ENCODE assay signal across 21 cellular contexts in the genomic region with DNA sequence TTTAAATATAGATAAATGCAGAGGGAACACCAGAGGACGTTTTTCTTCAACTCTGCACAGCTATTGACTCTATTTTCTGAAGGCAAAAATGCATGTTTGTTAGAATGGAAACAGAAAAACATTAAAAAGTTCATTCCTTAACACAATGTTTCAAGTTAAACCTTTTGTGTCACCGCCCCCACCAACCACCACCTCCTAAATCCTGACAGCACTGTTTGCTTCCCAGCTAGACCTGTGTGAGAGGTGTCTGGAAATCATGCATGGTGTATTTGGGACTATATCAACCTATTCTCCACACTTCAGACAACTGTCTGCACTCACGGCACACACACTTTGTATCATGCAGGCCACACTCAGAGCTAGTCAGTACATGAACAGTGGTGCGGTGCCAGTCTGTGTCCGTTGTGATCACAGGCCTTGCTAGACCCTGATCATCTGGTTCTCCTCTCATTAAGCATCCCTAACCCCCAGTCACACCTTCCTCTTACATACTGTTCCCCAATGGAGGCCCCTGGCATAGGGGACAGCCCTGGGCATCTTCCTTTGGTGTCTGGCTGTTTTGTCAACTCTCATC.
A peak's percentile ranks its signal among the peaks of the same experiment; 100 is the strongest.
DNase-seq lines count a peak whose midpoint lies in the region; ATAC-seq and TF ChIP-seq lines count a peak whose summit lies in the region.
"Had no signal": no experiment of that assay in that cellular context is flagged by ENCODE, and none has a peak within 500 bp of the region (broad histone marks: within the 10 kb centered on the region; RNA-seq: fewer than 3 reads in every experiment).

No MANE protein-coding gene starts in this region.

- no peak for DNase-seq in activated naive CD4-positive, alpha-beta T cell treated with Interleukin-2 at 50 U/mL for 16 hours
- no peak for DNase-seq in left lobe of liver (ENCODE audit: low spot score)
- DNase-seq in stimulated activated naive B cell treated with anti-CD40 and anti-IgM and Interleukin-4, amounts not matched to agents 10 μg/mL and 1 μg/mL and 100 μg/mL, for 72 hours: no peak
- no peak for DNase-seq in GF-D8 (lab: John Stamatoyannopoulos, UW)
- DNase-seq: 8988T, DMS53, Kasumi-1, MG63, NCI-H1048, NCI-H1436, NCI-H1930, NCI-H226, NCI-H524, RPMI8226, SJCRH30 had no signal

- peaks cover 15% of the 10 kb centered on the region for H3K4me1 Mint-ChIP-seq in activated naive CD4-positive, alpha-beta T cell treated with anti-CD3 and anti-CD28 coated beads, Interleukin-2, amount 50 U/mL, for 24 hours
- H3K4me1 Mint-ChIP-seq in stimulated activated naive B cell treated with anti-CD40 and anti-IgM and Interleukin-4, amounts not matched to agents 10 μg/mL and 1 μg/mL and 100 μg/mL, for 72 hours: peaks cover 0 to 1% of the 10 kb centered on the region in 2 donors
- H3K4me1 Mint-ChIP-seq: B cell, IgD-negative memory B cell had no signal

- H3K27me3 Mint-ChIP-seq in activated naive CD4-positive, alpha-beta T cell treated with anti-CD3 and anti-CD28 coated beads, Interleukin-2, amount 50 U/mL, for 24 hours: no peaks in the 10 kb centered on the region
- no peaks in the 10 kb centered on the region for H3K27me3 Mint-ChIP-seq in stimulated activated naive B cell treated with anti-CD40 and anti-IgM and Interleukin-4, amounts not matched to agents 10 μg/mL and 1 μg/mL and 100 μg/mL, for 72 hours
- H3K27me3 Mint-ChIP-seq: B cell, IgD-negative memory B cell had no signal

- H3K4me3 Mint-ChIP-seq in activated naive CD4-positive, alpha-beta T cell treated with anti-CD3 and anti-CD28 coated beads, Interleukin-2, amount 50 U/mL, for 24 hours: no peak overlapping the region
- H3K4me3 Mint-ChIP-seq in stimulated activated naive B cell treated with anti-CD40 and anti-IgM and Interleukin-4, amounts not matched to agents 10 μg/mL and 1 μg/mL and 100 μg/mL, for 72 hours: no peak overlapping the region
- H3K4me3 Mint-ChIP-seq: B cell, IgD-negative memory B cell had no signal

- H3K27ac Mint-ChIP-seq in activated naive CD4-positive, alpha-beta T cell treated with anti-CD3 and anti-CD28 coated beads, Interleukin-2, amount 50 U/mL, for 24 hours: peak overlapping the region; percentile 63
- peak overlapping the region; percentile 74 for H3K27ac Mint-ChIP-seq in stimulated activated naive B cell treated with anti-CD40 and anti-IgM and Interleukin-4, amounts not matched to agents 10 μg/mL and 1 μg/mL and 100 μg/mL, for 72 hours
- H3K27ac Mint-ChIP-seq: B cell, IgD-negative memory B cell had no signal

- H3K9me3 Mint-ChIP-seq in activated naive CD4-positive, alpha-beta T cell treated with anti-CD3 and anti-CD28 coated beads, Interleukin-2, amount 50 U/mL, for 24 hours: peaks cover 4% of the 10 kb centered on the region
- no peaks in the 10 kb centered on the region for H3K9me3 Mint-ChIP-seq in stimulated activated naive B cell treated with anti-CD40 and anti-IgM and Interleukin-4, amounts not matched to agents 10 μg/mL and 1 μg/mL and 100 μg/mL, for 72 hours

- peaks cover 31% of the 10 kb centered on the region for H3K36me3 Mint-ChIP-seq in activated naive CD4-positive, alpha-beta T cell treated with anti-CD3 and anti-CD28 coated beads, Interleukin-2, amount 50 U/mL, for 24 hours
- peaks cover 17 to 30% of the 10 kb centered on the region in 2 donors for H3K36me3 Mint-ChIP-seq in stimulated activated naive B cell treated with anti-CD40 and anti-IgM and Interleukin-4, amounts not matched to agents 10 μg/mL and 1 μg/mL and 100 μg/mL, for 72 hours

- ATAC-seq in left lobe of liver: peak; percentile 21
- ATAC-seq in stimulated activated naive B cell treated with anti-CD40 and anti-IgM and Interleukin-4, amounts not matched to agents 10 μg/mL and 1 μg/mL and 100 μg/mL, for 72 hours (replicated peaks): no peak
- ATAC-seq in GM18870 (IDR thresholded peaks at IDR 0.05; ENCODE audit: unreplicated experiment): no peak
- no peak for ATAC-seq in HG03097 (IDR thresholded peaks at IDR 0.05; ENCODE audit: low FRiP score, unreplicated experiment)

TF ChIP-seq in PFSK-1, 5 proteins besides CTCF, POLR2A, EP300 and RAD21:
- peak; percentile 6; the same call in 1 of the 2 replicates for TF ChIP-seq POLR2AphosphoS5 (IDR thresholded peaks at IDR 0.05; ENCODE audit: low read depth, low read length)
- no peak for TF ChIP-seq SIN3A (IDR thresholded peaks at IDR 0.05; ENCODE audit: borderline replicate concordance, insufficient read depth, low read length)
- TF ChIP-seq FOXP2 (optimal IDR thresholded peaks at IDR 0.05; ENCODE audit: borderline replicate concordance, extremely low read depth, extremely low read length, insufficient read depth): no peak
TF ChIP-seq in PFSK-1: peak in this region for 1.
